ENCODE assay signal across 18 cellular contexts in the genomic region with DNA sequence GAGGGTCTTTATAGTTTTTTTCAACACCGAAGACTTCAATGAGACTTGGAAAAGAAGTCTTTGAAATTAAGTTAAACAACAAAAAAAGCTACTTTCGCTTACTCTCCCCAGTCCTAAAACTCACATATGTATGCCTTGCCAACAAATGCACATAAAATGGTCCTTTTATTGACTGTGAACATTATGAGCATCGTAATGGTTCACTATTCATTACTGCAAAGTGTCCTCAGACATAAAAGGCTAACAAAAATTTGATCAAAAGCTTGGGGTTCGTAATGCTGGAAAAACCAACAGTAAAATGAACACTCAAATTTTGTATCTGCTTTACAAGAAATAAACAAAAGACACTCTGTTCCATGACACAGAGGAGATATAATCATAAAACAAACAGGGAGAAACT.
DNase-seq lines count a peak whose midpoint lies in the region; ATAC-seq and TF ChIP-seq lines count a peak whose summit lies in the region.
"Had no signal": no experiment of that assay in that cellular context is flagged by ENCODE, and none has a peak within 500 bp of the region (broad histone marks: within the 10 kb centered on the region; RNA-seq: fewer than 3 reads in every experiment).

No MANE protein-coding gene starts in this region.

- H3K4me1 Mint-ChIP-seq in activated T-cell treated with anti-CD3 and anti-CD28 coated beads, Interleukin-2, amount 50 U/mL, for 4 hours (ENCODE audit: low read depth) = no peaks in the 10 kb centered on the region

- H3K9ac ChIP-seq in SK-N-SH (no peak overlapping the region), fibroblast of lung (ENCODE audit: insufficient read depth, low read length) (no peak overlapping the region), skeletal muscle satellite cell (ENCODE audit: low read depth, low read length) (no peak overlapping the region)

- peak overlapping the region; percentile 11; the same call in 1 of the 2 replicates for H3K4me2 ChIP-seq in SK-N-SH
- peak overlapping the region; percentile 16 for H3K4me2 ChIP-seq in fibroblast of lung (ENCODE audit: extremely low read depth, insufficient read depth, low read length)
- H3K4me2 ChIP-seq in skeletal muscle satellite cell (ENCODE audit: low read length) = peak overlapping the region; percentile 15
- H3K4me2 ChIP-seq: A549, GM23338 had no signal

- H3K27me3 ChIP-seq in SK-N-SH (ENCODE audit: insufficient read depth) = no peaks in the 10 kb centered on the region
- H3K27me3 ChIP-seq in fibroblast of lung (ENCODE audit: control insufficient read depth, insufficient read depth, low read length) = no peaks in the 10 kb centered on the region
- no peaks in the 10 kb centered on the region for H3K27me3 ChIP-seq in skeletal muscle satellite cell (ENCODE audit: control insufficient read depth, insufficient read depth, low read length)

- POLR2A ChIA-PET in SK-N-SH (lab: Yijun Ruan, JAX) = no interaction called here

- H3K79me2 ChIP-seq in SK-N-SH (ENCODE audit: insufficient read depth) = no peaks in the 10 kb centered on the region
- no peaks in the 10 kb centered on the region for H3K79me2 ChIP-seq in fibroblast of lung (ENCODE audit: control insufficient read depth, insufficient read depth, low read length)

- H3K4me3 Mint-ChIP-seq in activated T-cell treated with anti-CD3 and anti-CD28 coated beads, Interleukin-2, amount 50 U/mL, for 4 hours = no peak overlapping the region
- H3K4me3 Mint-ChIP-seq: CD4-positive, alpha-beta T cell; GM23338 had no signal

- peaks cover 4% of the 10 kb centered on the region for H3K9me3 Mint-ChIP-seq in activated T-cell treated with anti-CD3 and anti-CD28 coated beads, Interleukin-2, amount 50 U/mL, for 4 hours
- H3K9me3 Mint-ChIP-seq: CD4-positive, alpha-beta T cell; GM23338 had no signal

- CTCF ChIA-PET in SK-N-SH (lab: Yijun Ruan, JAX) = no interaction called here

- H4K20me1 ChIP-seq in SK-N-SH (ENCODE audit: insufficient read depth) (no peaks in the 10 kb centered on the region), fibroblast of lung (ENCODE audit: control insufficient read depth, extremely low read depth, insufficient read depth, low read length) (no peaks in the 10 kb centered on the region)

- H3K36me3 Mint-ChIP-seq in activated T-cell treated with anti-CD3 and anti-CD28 coated beads, Interleukin-2, amount 50 U/mL, for 4 hours (ENCODE audit: insufficient read depth) = no peaks in the 10 kb centered on the region

- peaks cover 17% of the 10 kb centered on the region for H3F3A ChIP-seq in SK-N-SH (replicated peaks; ENCODE audit: insufficient read depth)

- H3K4me3 ChIP-seq in SK-N-SH (ENCODE audit: low read depth in 2 of 2, low read length in 1 of 2) (no peak overlapping the region), fibroblast of lung (replicated peaks in 1 of 4; ENCODE audit: control extremely low read depth in 1 of 4, insufficient read depth in 1 of 4, low read depth in 3 of 4, low read length in 4 of 4) (no peak overlapping the region), skeletal muscle satellite cell (ENCODE audit: low read length) (no peak overlapping the region)
- H3K4me3 ChIP-seq: A549, GM23338 had no signal

- no peaks in the 10 kb centered on the region for H3K27me3 Mint-ChIP-seq in activated T-cell treated with anti-CD3 and anti-CD28 coated beads, Interleukin-2, amount 50 U/mL, for 4 hours (ENCODE audit: low read depth)
- H3K27me3 Mint-ChIP-seq: CD4-positive, alpha-beta T cell had no signal

- H3K9me3 ChIP-seq in SK-N-SH (no peaks in the 10 kb centered on the region), fibroblast of lung (ENCODE audit: control insufficient read depth, insufficient read depth, low read depth, low read length) (no peaks in the 10 kb centered on the region), skeletal muscle satellite cell (replicated peaks; ENCODE audit: low read length) (no peaks in the 10 kb centered on the region)
- H3K9me3 ChIP-seq: A549, Caco-2 had no signal

- H3K36me3 ChIP-seq in SK-N-SH (replicated peaks in 1 of 2; ENCODE audit: control insufficient read depth in 1 of 2, insufficient read depth in 2 of 2, low read length in 1 of 2) = no peaks in the 10 kb centered on the region
- H3K36me3 ChIP-seq in fibroblast of lung (ENCODE audit: control insufficient read depth, insufficient read depth, low read length) = no peaks in the 10 kb centered on the region
- no peaks in the 10 kb centered on the region for H3K36me3 ChIP-seq in skeletal muscle satellite cell (ENCODE audit: insufficient read depth, low read length)

- no peak for TF ChIP-seq EP300 in SK-N-SH (IDR thresholded peaks at IDR 0.05; ENCODE audit: borderline replicate concordance in 1 of 2, low read depth in 1 of 2, low read length in 1 of 2)

- DNase-seq in SK-N-SH = no peak
- no peak for DNase-seq in fibroblast of lung (ENCODE audit: low read depth in 2 of 2)
- DNase-seq in NCI-H1105 (lab: John Stamatoyannopoulos, UW) = no peak
- no peak for DNase-seq in DMS79 (lab: John Stamatoyannopoulos, UW)
- DNase-seq in activated T-cell treated with anti-CD3 and anti-CD28 coated beads, Interleukin-2, amount 50 U/mL, for 4 hours = no peak
- DNase-seq: AML-193; Caco-2; CD4-positive, alpha-beta T cell; GF-D8; HCEC 1CT had no signal

- H2AFZ ChIP-seq in SK-N-SH (ENCODE audit: low read depth) (no peak overlapping the region), fibroblast of lung (ENCODE audit: low read length) (no peak overlapping the region)
- H2AFZ ChIP-seq: GM23338 had no signal

- H3K27ac ChIP-seq in SK-N-SH (ENCODE audit: low read depth in 2 of 2, low read length in 1 of 2) = no peak overlapping the region
- peak overlapping the region; percentile 44 for H3K27ac ChIP-seq in VCaP
- no peak overlapping the region for H3K27ac ChIP-seq in fibroblast of lung (ENCODE audit: insufficient read depth, low read length)
- H3K27ac ChIP-seq: 22Rv1, A549, C4-2B, HL-60 had no signal

- H3K9me2 ChIP-seq in SK-N-SH = no peaks in the 10 kb centered on the region

- TF ChIP-seq CTCF in SK-N-SH (IDR thresholded peaks at IDR 0.05) = no peak
- no peak for TF ChIP-seq CTCF in VCaP (conservative IDR thresholded peaks at IDR 0.05)
- no peak for TF ChIP-seq CTCF in fibroblast of lung (conservative IDR thresholded peaks at IDR 0.05 in 1 of 2, IDR thresholded peaks at IDR 0.05 in 1 of 2; ENCODE audit: low read depth in 1 of 2, low read length in 2 of 2)

- 59% methylated on average over 4 of the region's 4 CpGs for WGBS in SK-N-SH (ENCODE audit: low lambda C conversion rate)

- H3K4me1 ChIP-seq in SK-N-SH (ENCODE audit: control insufficient read depth in 1 of 2, insufficient read depth in 2 of 2, low read depth in 1 of 2, low read length in 1 of 2) (no peaks in the 10 kb centered on the region; a peak in 1 of 4 replicates), fibroblast of lung (ENCODE audit: control insufficient read depth, extremely low read depth, insufficient read depth, low read length) (no peaks in the 10 kb centered on the region), skeletal muscle satellite cell (ENCODE audit: control insufficient read depth, insufficient read depth, low read length) (peaks cover 27% of the 10 kb centered on the region)
- H3K4me1 ChIP-seq: A549, Caco-2 had no signal

- no peak for ATAC-seq in SK-N-SH treated with all-trans-retinoic acid at 6 μM for 48 hours
- no peak for ATAC-seq in activated T-cell treated with anti-CD3 and anti-CD28 coated beads, Interleukin-2, amount 50 U/mL, for 4 hours
- ATAC-seq: A549, GM23338 had no signal

- TF ChIP-seq RAD21 in SK-N-SH (IDR thresholded peaks at IDR 0.05; ENCODE audit: low read length) = no peak

TF ChIP-seq in SK-N-SH, 30 proteins besides CTCF, POLR2A, EP300 and RAD21:
- no peak for TF ChIP-seq MAX (IDR thresholded peaks at IDR 0.05; ENCODE audit: low read depth)
- no peak for TF ChIP-seq USF1 (IDR thresholded peaks at IDR 0.05; ENCODE audit: borderline replicate concordance, low read depth)
- TF ChIP-seq MXI1 (IDR thresholded peaks at IDR 0.05; ENCODE audit: low read depth, low read length) = no peak
- no peak for TF ChIP-seq RFX5 (IDR thresholded peaks at IDR 0.05; ENCODE audit: low read length)
- no peak for TF ChIP-seq RCOR1 (IDR thresholded peaks at IDR 0.05; ENCODE audit: low read length)
- TF ChIP-seq JUND (IDR thresholded peaks at IDR 0.05) = no peak
- no peak for TF ChIP-seq NFIC (IDR thresholded peaks at IDR 0.05; ENCODE audit: borderline replicate concordance)
- TF ChIP-seq TEAD4 (IDR thresholded peaks at IDR 0.05; ENCODE audit: borderline replicate concordance, insufficient read depth) = no peak

TF ChIP-seq in SK-N-SH treated with all-trans-retinoic acid at 6 μM for 48 hours, 23 proteins besides CTCF, POLR2A, EP300 and RAD21:
- no peak for TF ChIP-seq ZFP30 (CRISPR knock-in tag; IDR thresholded peaks at IDR 0.05)
- no peak for TF ChIP-seq SNAI2 (CRISPR knock-in tag; IDR thresholded peaks at IDR 0.05)
- TF ChIP-seq PATZ1 (CRISPR knock-in tag; IDR thresholded peaks at IDR 0.05; ENCODE audit: borderline replicate concordance) = no peak
- TF ChIP-seq ZC3H10 (CRISPR knock-in tag; IDR thresholded peaks at IDR 0.05) = no peak
- no peak for TF ChIP-seq ZNF8 (CRISPR knock-in tag; IDR thresholded peaks at IDR 0.05)
- TF ChIP-seq ZNF565 (CRISPR knock-in tag; conservative IDR thresholded peaks at IDR 0.05; ENCODE audit: low read depth) = no peak
- no peak for TF ChIP-seq PPARA (CRISPR knock-in tag; IDR thresholded peaks at IDR 0.05; ENCODE audit: borderline replicate concordance)
- TF ChIP-seq TCF4 (CRISPR knock-in tag; IDR thresholded peaks at IDR 0.05; ENCODE audit: borderline replicate concordance) = no peak
- TF ChIP-seq OSR1 (CRISPR knock-in tag; IDR thresholded peaks at IDR 0.05) = no peak
